In the genomic region with DNA sequence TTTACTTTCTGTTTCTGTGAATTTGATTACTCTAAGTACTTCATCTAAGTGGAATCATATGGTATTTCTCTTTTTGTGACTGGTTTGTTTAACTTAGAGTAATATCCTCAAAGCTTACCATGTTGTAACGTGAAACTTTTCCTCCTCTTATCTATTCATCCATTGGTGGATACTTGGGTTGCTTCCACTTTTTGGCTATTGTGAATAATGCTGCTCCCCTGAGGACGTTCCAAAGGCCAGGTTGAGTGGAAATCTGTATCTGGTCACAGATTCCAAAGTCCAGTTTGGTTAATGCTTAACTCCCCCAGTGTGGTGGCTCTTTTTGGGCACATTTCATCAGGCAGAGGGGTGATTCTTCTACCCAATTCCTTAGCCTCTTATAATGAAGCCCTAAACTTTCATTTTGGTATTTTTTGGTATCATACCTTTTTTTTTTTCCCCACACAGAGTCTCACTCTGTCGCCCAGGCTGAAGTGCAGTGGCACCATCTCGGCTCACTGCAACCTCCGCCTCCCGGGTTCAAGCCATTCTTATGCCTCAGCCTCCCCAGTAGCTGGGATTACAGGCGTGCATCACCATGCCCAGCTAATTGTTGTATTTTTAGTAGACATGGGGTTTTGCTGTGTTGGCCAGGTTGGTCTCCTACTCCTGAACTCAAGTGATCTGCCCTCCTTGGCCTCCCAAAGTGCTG, we compare ENCODE assay signal across 16 cellular contexts.
"Had no signal": no experiment of that assay in that cellular context is flagged by ENCODE, and none has a peak within 500 bp of the region (broad histone marks: within the 10 kb centered on the region; RNA-seq: fewer than 3 reads in every experiment).

No MANE protein-coding gene starts in this region.

- H3K36me3 ChIP-seq: breast epithelium, tibial nerve had no signal

- H3K9me3 ChIP-seq: breast epithelium, left ventricle myocardium inferior, right atrium auricular region, tibial nerve had no signal

- H3K4me3 ChIP-seq: breast epithelium, dorsolateral prefrontal cortex, left ventricle myocardium inferior, right atrium auricular region, tibial nerve had no signal

- H3K27ac ChIP-seq: breast epithelium, dorsolateral prefrontal cortex, right atrium auricular region, tibial nerve had no signal

- ATAC-seq: esophagus mucosa; stimulated activated effector memory CD8-positive, alpha-beta T cell treated with anti-CD3 and anti-CD28 coated beads, Interleukin-12 subunit alpha, Interleukin-12 subunit beta, amount 100 ng/mL, for 72 hours had no signal

- H3K27me3 ChIP-seq: breast epithelium, dorsolateral prefrontal cortex, right atrium auricular region, tibial nerve had no signal

- H3K4me1 ChIP-seq: breast epithelium had no signal

- DNase-seq: activated CD4-positive, alpha-beta T cell treated with anti-CD3 and anti-CD28 coated beads, Interleukin-2, amount 50 U/mL, for 4 hours; activated CD4-positive, CD25-positive, alpha-beta regulatory T cell treated with anti-CD3 and anti-CD28 coated beads, Interleukin-2, amount 50 U/mL, for 72 hours; activated effector memory CD4-positive, alpha-beta T cell treated with anti-CD3 and anti-CD28 coated beads, Interleukin-2, amount 50 U/mL, for 16 hours; activated T-cell treated with anti-CD3 and anti-CD28 coated beads, Interleukin-2, amount 50 U/mL, for 1 hour; anterior cingulate cortex; dorsolateral prefrontal cortex; foreskin fibroblast; left ventricle myocardium inferior; mesenchymal stem cell; posterior cingulate gyrus; SW 1271 had no signal
